9 cellular contexts compared by ENCODE assay signal in genomic region chr9:72758944-72759343, GRCh38.
"Had no signal": no experiment of that assay in that cellular context is flagged by ENCODE, and none has a peak within 500 bp of the region (broad histone marks: within the 10 kb centered on the region; RNA-seq: fewer than 3 reads in every experiment).

No MANE protein-coding gene starts in this region.

- H3K4me3 ChIP-seq: GM23338 had no signal

- H3K27ac ChIP-seq: KMS-11 had no signal

- H3K9ac ChIP-seq: KMS-11 had no signal

- DNase-seq: H9, HCEC 1CT, IMR-90, KBM-7 had no signal

- H2AFZ ChIP-seq: GM23338 had no signal

- FAIRE-seq: H1, H54, HTR-8/SVneo had no signal

- H3K4me2 ChIP-seq: GM23338, KMS-11 had no signal

- ATAC-seq: GM23338 had no signal
